ENCODE assay signal across 30 cellular contexts in the genomic region with DNA sequence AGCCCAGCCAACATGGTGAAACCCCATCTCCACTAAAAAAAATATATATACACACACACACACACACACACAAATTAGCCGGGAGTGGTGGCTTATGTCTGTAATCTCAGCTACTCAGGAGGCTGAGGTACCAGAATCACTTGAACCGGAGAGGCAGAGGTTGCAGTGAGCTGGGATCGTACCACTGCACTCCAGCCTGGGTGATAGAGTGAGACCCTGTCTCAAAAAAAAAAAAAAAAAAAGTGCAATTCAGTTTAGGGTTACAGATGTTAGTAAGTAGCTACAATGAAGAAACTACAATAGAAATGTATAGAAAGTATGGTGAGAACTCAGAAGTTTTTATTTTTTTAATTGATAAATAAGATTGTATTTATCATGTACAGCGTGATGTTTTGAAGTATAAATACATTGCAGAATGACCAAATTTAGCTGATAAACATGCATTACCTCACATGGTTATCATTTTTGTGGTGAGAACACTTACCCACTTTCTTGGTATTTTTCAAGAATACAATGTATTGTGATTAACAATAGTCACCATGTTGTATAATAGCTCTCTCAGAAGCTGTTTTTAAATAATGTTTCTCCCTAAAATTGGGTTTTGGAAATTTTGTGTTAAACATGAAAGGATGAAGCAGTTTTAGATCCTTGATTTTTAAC. TPM values are rescaled to one million over a fixed set of nuclear protein-coding genes. Genes with fewer than 3 reads are reported as not detected.
"Had no signal": no experiment of that assay in that cellular context is flagged by ENCODE, and none has a peak within 500 bp of the region (broad histone marks: within the 10 kb centered on the region; RNA-seq: fewer than 3 reads in every experiment).

No MANE protein-coding gene starts in this region.

- H3K4me2 ChIP-seq: KMS-11 had no signal

- H3K9ac ChIP-seq: KMS-11 had no signal

- DNase-seq: activated CD4-positive, alpha-beta T cell treated with anti-CD3 and anti-CD28 coated beads for 48 hours; activated CD4-positive, alpha-beta T cell treated with anti-CD3 and anti-CD28 coated beads, Interleukin-2, amount 50 U/mL, for 4 hours; activated CD4-positive, CD25-positive, alpha-beta regulatory T cell treated with anti-CD3 and anti-CD28 coated beads, Interleukin-2, amount 50 U/mL, for 72 hours; activated CD8-positive, alpha-beta memory T cell treated with anti-CD3 and anti-CD28 coated beads, Interleukin-2, amount 10 ng/mL, durations not matched to agents 7 days and 5 days; activated effector memory CD4-positive, alpha-beta T cell treated with anti-CD3 and anti-CD28 coated beads, Interleukin-2, amount 50 U/mL, for 16 hours; activated naive CD4-positive, alpha-beta T cell treated with anti-CD3 and anti-CD28 coated beads for 36 hours; activated T-cell treated with anti-CD3 and anti-CD28 coated beads, Interleukin-2, amount 50 U/mL, for 24 hours; anterior cingulate cortex; body of pancreas; central memory CD4-positive, alpha-beta T cell; MG63; MV-4-11; NCI-H1092 treated with DMSO at 0.1 percent for 48 hours; NCI-H1417 treated with DMSO at 0.1 percent for 48 hours; NCI-H1694; NCI-H2029; NCI-H2107; NCI-H2171 treated with DMSO at 0.1 percent for 48 hours; NCI-H226; NCI-H510A; NCI-H526 treated with DMSO at 0.1 percent for 48 hours; NK-92 treated with Interleukin-12 subunit alpha and Interleukin-12 subunit beta, amount 100 ng/mL, for 24 hours; SHP77 had no signal

- H3K4me3 ChIP-seq: body of pancreas, MG63, SJSA1 had no signal

- H3K9me3 ChIP-seq: body of pancreas, MG63, SJSA1 had no signal

- H3K27me3 ChIP-seq: body of pancreas, MG63, SJSA1 had no signal

- ATAC-seq: activated CD8-positive, alpha-beta memory T cell treated with anti-CD3 and anti-CD28 coated beads, Interleukin-2, amount 10 ng/mL, durations not matched to agents 7 days and 5 days; body of pancreas; SK-N-SH treated with all-trans-retinoic acid at 6 μM for 48 hours; WTC11 had no signal

- H3K27ac ChIP-seq: body of pancreas, KMS-11, SJSA1 had no signal

RNA-seq across cellular contexts. Expression of a gene that starts 21.6 kb away (rescaled TPM):
- total RNA-seq: activated CD8-positive, alpha-beta memory T cell treated with anti-CD3 and anti-CD28 coated beads, Interleukin-2, amount 10 ng/mL, durations not matched to agents 7 days and 5 days; activated naive CD4-positive, alpha-beta T cell treated with anti-CD3 and anti-CD28 coated beads for 36 hours; body of pancreas; bronchial epithelial cell; chondrocyte; SJSA1; WTC11 had no signal
- polyA plus RNA-seq: adipose tissue had no signal
